Comparison of ENCODE assay signal across 15 cellular contexts in the genomic region with DNA sequence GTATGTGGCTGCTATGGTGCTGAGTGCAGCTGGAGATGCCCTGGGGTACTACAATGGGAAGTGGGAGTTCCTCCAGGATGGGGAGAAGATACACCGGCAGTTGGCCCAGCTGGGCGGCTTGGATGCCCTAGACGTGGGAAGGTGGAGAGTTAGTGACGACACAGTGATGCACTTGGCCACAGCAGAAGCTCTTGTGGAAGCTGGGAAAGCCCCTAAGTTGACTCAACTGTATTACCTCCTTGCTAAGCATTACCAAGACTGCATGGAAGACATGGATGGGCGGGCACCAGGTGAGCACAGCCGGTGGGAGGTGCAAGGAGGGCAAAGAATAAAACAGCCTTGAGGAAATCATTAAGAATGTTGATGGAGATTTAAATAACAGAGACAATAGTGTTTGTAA. TPM values are rescaled to one million over a fixed set of nuclear protein-coding genes. Genes with fewer than 3 reads are reported as not detected.
DNase-seq lines count a peak whose midpoint lies in the region; ATAC-seq lines count a peak whose summit lies in the region.
"Had no signal": no experiment of that assay in that cellular context is flagged by ENCODE, and none has a peak within 500 bp of the region (broad histone marks: within the 10 kb centered on the region; RNA-seq: fewer than 3 reads in every experiment).

No MANE protein-coding gene starts in this region.

- CTCF ChIA-PET in activated CD4-positive, alpha-beta T cell treated with anti-CD3 and anti-CD28 coated beads for 36 hours (lab: Charles Lee) = interaction anchor here (0.6 to 1.5 kb wide), 2 partner anchors 54 to 71 kb away, joined by 3 to 4 read pairs; no protein-coding TSS in a partner anchor

- no peaks in the 10 kb centered on the region for H3K9me3 Mint-ChIP-seq in activated CD4-positive, alpha-beta T cell treated with anti-CD3 and anti-CD28 coated beads for 36 hours (ENCODE audit: low read depth)

- DNase-seq in activated CD4-positive, alpha-beta T cell treated with anti-CD3 and anti-CD28 coated beads for 36 hours = peak; percentile 62
- no peak for DNase-seq in activated CD4-positive, alpha-beta T cell treated with anti-CD3 and anti-CD28 coated beads, Interleukin-2, amount 50 U/mL, for 1 hour
- peak; percentile 45 for DNase-seq in activated CD4-positive, alpha-beta T cell treated with anti-CD3 and anti-CD28 coated beads for 48 hours
- DNase-seq in stimulated activated CD4-positive, alpha-beta T cell treated with anti-CD3 and anti-CD28 coated beads, Interleukin-2, amount 100 ng/mL, for 24 hours = peak; percentile 38 to 50
- no peak for DNase-seq in RKO (ENCODE audit: low spot score)
- no peak for DNase-seq in DMS53 (lab: John Stamatoyannopoulos, UW)
- no peak for DNase-seq in NCI-H187 (lab: John Stamatoyannopoulos, UW)
- DNase-seq: cortex of kidney, GDM1, glutamatergic neuron, GOT3, sigmoid colon had no signal

- ATAC-seq in activated CD4-positive, alpha-beta T cell treated with anti-CD3 and anti-CD28 coated beads for 36 hours = peak; percentile 83
- ATAC-seq in HG02571 (IDR thresholded peaks at IDR 0.05; ENCODE audit: unreplicated experiment) = peak; percentile 50

- H3K4me3 Mint-ChIP-seq in activated CD4-positive, alpha-beta T cell treated with anti-CD3 and anti-CD28 coated beads for 36 hours = no peak overlapping the region

- intact Hi-C loops in activated CD4-positive, alpha-beta T cell treated with anti-CD3 and anti-CD28 coated beads for 36 hours (cut with DNase I, micrococcal nuclease) = loop anchor here in 1 of 2 experiments (1.0 to 5.0 kb wide), 2 partner anchors 57 to 95 kb away; a partner anchor contains a TSS

- peak overlapping the region; percentile 7 for H3K27ac Mint-ChIP-seq in activated CD4-positive, alpha-beta T cell treated with anti-CD3 and anti-CD28 coated beads for 36 hours

- POLR2A ChIA-PET in activated CD4-positive, alpha-beta T cell treated with anti-CD3 and anti-CD28 coated beads for 36 hours (lab: Charles Lee) = no interaction called here

- H3K36me3 Mint-ChIP-seq in activated CD4-positive, alpha-beta T cell treated with anti-CD3 and anti-CD28 coated beads for 36 hours (ENCODE audit: low read depth) = no peaks in the 10 kb centered on the region

- H3K4me1 Mint-ChIP-seq in activated CD4-positive, alpha-beta T cell treated with anti-CD3 and anti-CD28 coated beads for 36 hours = peaks cover 17% of the 10 kb centered on the region

- peaks cover 4% of the 10 kb centered on the region for H3K27me3 Mint-ChIP-seq in activated CD4-positive, alpha-beta T cell treated with anti-CD3 and anti-CD28 coated beads for 36 hours

RNA-seq across cellular contexts. Expression of a gene that starts 2.9 kb away (rescaled TPM):
- 1 to 10 TPM; 2.5 to 3.5 TPM for total RNA-seq in activated CD4-positive, alpha-beta T cell treated with anti-CD3 and anti-CD28 coated beads for 36 hours

RNA-seq across cellular contexts. Expression of a gene that starts 15.5 kb away (rescaled TPM):
- not detected for total RNA-seq in activated CD4-positive, alpha-beta T cell treated with anti-CD3 and anti-CD28 coated beads for 36 hours
- total RNA-seq: A172 had no signal

RNA-seq across cellular contexts. Expression of a gene that starts 22.8 kb away (rescaled TPM):
- 1 to 10 TPM in 1 of 2 experiments, under 1 TPM in 1; 0.74 to 1.2 TPM for total RNA-seq in activated CD4-positive, alpha-beta T cell treated with anti-CD3 and anti-CD28 coated beads for 36 hours
- total RNA-seq: A172, SK-MEL-5 had no signal

Comparison
In these comparisons a context has a peak if more than half of its experiments do, and no peak if none do; other contexts are left out.
1. DNase-seq: peak in activated CD4-positive, alpha-beta T cell treated with anti-CD3 and anti-CD28 coated beads for 36 hours (single experiment), activated CD4-positive, alpha-beta T cell treated with anti-CD3 and anti-CD28 coated beads for 48 hours (single experiment) and stimulated activated CD4-positive, alpha-beta T cell treated with anti-CD3 and anti-CD28 coated beads, Interleukin-2, amount 100 ng/mL, for 24 hours (2 of 2); none in activated CD4-positive, alpha-beta T cell treated with anti-CD3 and anti-CD28 coated beads, Interleukin-2, amount 50 U/mL, for 1 hour (single experiment), RKO (single experiment), DMS53 (single experiment) and NCI-H187 (0 of 2).